Comparison of ENCODE assay signal across 10 cellular contexts in genomic region chr10:132417957-132418441, GRCh38. TPM values are rescaled to one million over a fixed set of nuclear protein-coding genes. Genes with fewer than 3 reads are reported as not detected.
DNase-seq lines count a peak whose midpoint lies in the region; ATAC-seq, FAIRE-seq and TF ChIP-seq lines count a peak whose summit lies in the region.
"Had no signal": no experiment of that assay in that cellular context is flagged by ENCODE, and none has a peak within 500 bp of the region (broad histone marks: within the 10 kb centered on the region; RNA-seq: fewer than 3 reads in every experiment).

No MANE protein-coding gene starts in this region.

- ATAC-seq in foreskin keratinocyte (peak; percentile 26), GM21390 (IDR thresholded peaks at IDR 0.05; ENCODE audit: unreplicated experiment) (no peak)

- H3K4me1 ChIP-seq in foreskin keratinocyte, result peaks cover 29% of the 10 kb centered on the region

- POLR2A ChIA-PET in RWPE1 (lab: Yijun Ruan, JAX; ENCODE audit: low non-redundant PET), result no interaction called here

- TF ChIP-seq POLR2A in GM12891 (IDR thresholded peaks at IDR 0.05; ENCODE audit: low read depth, low read length), result no peak

- peak overlapping the region; percentile 91 for H3K27ac ChIP-seq in RWPE1
- H3K27ac ChIP-seq in foreskin keratinocyte, result no peak overlapping the region

- H3K27me3 ChIP-seq in foreskin keratinocyte, result no peaks in the 10 kb centered on the region

- FAIRE-seq in GM12891 (lab: Jason Lieb, UNC), result no peak

- peak; percentile 50 for DNase-seq in DMS153 (lab: John Stamatoyannopoulos, UW)
- DNase-seq in RWPE1 (ENCODE audit: low spot score), result no peak
- no peak for DNase-seq in foreskin keratinocyte
- DNase-seq in renal cortical epithelial cell (ENCODE audit: low read depth), result peak; percentile 42
- DNase-seq in stimulated activated CD4-positive, alpha-beta T cell treated with anti-CD3 and anti-CD28 coated beads, Interleukin-1b, Interleukin-23, amount 100 ng/mL, for 48 hours, result no peak
- DNase-seq in GM12891 (ENCODE audit: insufficient read length, low spot score), result no peak
- DNase-seq in NCI-H2171 (lab: John Stamatoyannopoulos, UW), result no peak
- DNase-seq: activated T-cell treated with anti-CD3 and anti-CD28 coated beads for 4 hours, NCI-H2171 treated with DMSO at 0.1 percent for 48 hours had no signal

- TF ChIP-seq CTCF in RWPE1 (conservative IDR thresholded peaks at IDR 0.05; ENCODE audit: low read depth), result no peak
- TF ChIP-seq CTCF in foreskin keratinocyte (conservative IDR thresholded peaks at IDR 0.05), result no peak

- CTCF ChIA-PET in RWPE1 (lab: Yijun Ruan, JAX), result interaction anchor here (0.9 to 1.0 kb wide), 2 partner anchors 8 to 29 kb away, joined by 5 read pairs; no protein-coding TSS in a partner anchor

TF ChIP-seq in GM12891, 5 proteins besides CTCF, POLR2A, EP300 and RAD21:
- no peak for TF ChIP-seq POU2F2 (IDR thresholded peaks at IDR 0.05; ENCODE audit: low read depth, low read length)
TF ChIP-seq in GM12891: peak in this region for 0.

RNA-seq across cellular contexts. Expression of gene PWWP2B, which starts 21.0 kb away (rescaled TPM):
- total RNA-seq in foreskin keratinocyte, result 10.5 and 12.5 TPM in 2 replicates
- 11.0 and 14.0 TPM in 2 replicates for polyA plus RNA-seq in foreskin keratinocyte
- total RNA-seq in renal cortical epithelial cell, result 11.1 and 18.9 TPM in 2 replicates
- polyA plus RNA-seq in GM12891 (2012; ENCODE audit: low read depth, missing spikeins), result 0.13 TPM

Comparison
In these comparisons a context has a peak if more than half of its experiments do, and no peak if none do; other contexts are left out.
1. DNase-seq: peak in DMS153 (single experiment) and renal cortical epithelial cell (single experiment); none in RWPE1 (single experiment), foreskin keratinocyte (0 of 2), stimulated activated CD4-positive, alpha-beta T cell treated with anti-CD3 and anti-CD28 coated beads, Interleukin-1b, Interleukin-23, amount 100 ng/mL, for 48 hours (single experiment), GM12891 (single experiment) and NCI-H2171 (single experiment).